1 cellular context compared by ENCODE assay signal in genomic region chr16:30748634-30749445, GRCh38.
TF ChIP-seq lines count a peak whose summit lies in the region.

No MANE protein-coding gene starts in this region.

TF ChIP-seq in HEK293, 187 proteins besides CTCF, POLR2A, EP300 and RAD21 (continued from another document):
- TF ChIP-seq ZNF398 (tag by site-specific recombination; IDR thresholded peaks at IDR 0.05) (0 out of 2 replicates have a peak, but pooled peaks have one; percentile 25), HOXC10 (CRISPR knock-in tag; IDR thresholded peaks at IDR 0.05) (no peak), EGR2 (tag by site-specific recombination; IDR thresholded peaks at IDR 0.05; ENCODE audit: low read depth) (0 out of 2 replicates have a peak, but pooled peaks have one; percentile 23), ZNF600 (tag by site-specific recombination; IDR thresholded peaks at IDR 0.05) (0 out of 2 replicates have a peak, but pooled peaks have one; percentile 11), OSR2 (tag by site-specific recombination; IDR thresholded peaks at IDR 0.05) (no peak), ZNF112 (tag by site-specific recombination; IDR thresholded peaks at IDR 0.05) (0 out of 2 replicates have a peak, but pooled peaks have one; percentile 11)
